16 cellular contexts compared by ENCODE assay signal in the genomic region with DNA sequence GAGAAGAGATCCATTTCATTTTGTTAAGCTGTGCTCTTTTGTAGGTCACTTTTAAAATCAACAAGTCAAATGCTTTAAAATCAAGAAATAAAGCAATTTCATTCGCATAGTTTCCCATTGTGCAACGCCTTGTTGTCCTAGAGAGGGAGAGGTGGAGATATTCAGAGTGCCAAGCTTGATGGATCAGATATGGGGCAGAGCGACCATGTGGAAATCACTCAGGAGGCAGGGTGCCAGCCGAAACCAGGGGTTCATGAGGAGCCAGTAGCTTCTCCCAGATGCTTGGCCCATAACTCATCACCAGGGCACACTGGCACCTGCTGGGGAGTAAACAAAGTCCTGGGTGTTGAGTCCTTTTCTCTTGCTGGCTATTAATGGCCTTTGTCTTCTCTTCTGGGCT. TPM values are rescaled to one million over a fixed set of nuclear protein-coding genes. Genes with fewer than 3 reads are reported as not detected.
DNase-seq lines count a peak whose midpoint lies in the region; ATAC-seq and TF ChIP-seq lines count a peak whose summit lies in the region.
"Had no signal": no experiment of that assay in that cellular context is flagged by ENCODE, and none has a peak within 500 bp of the region (broad histone marks: within the 10 kb centered on the region; RNA-seq: fewer than 3 reads in every experiment).

No MANE protein-coding gene starts in this region.

- no peak overlapping the region for H2BK5ac ChIP-seq in neuronal stem cell (ENCODE audit: low read length)

- H3K14ac ChIP-seq in neuronal stem cell (ENCODE audit: low read length), result no peak overlapping the region

- H2AFZ ChIP-seq in neuronal stem cell (ENCODE audit: low read length), result peak overlapping the region; percentile 62

- no peaks in the 10 kb centered on the region for H3K9me3 ChIP-seq in SK-N-MC (ENCODE audit: low read depth, low read length)
- H3K9me3 ChIP-seq in esophagus muscularis mucosa, result no peaks in the 10 kb centered on the region
- H3K9me3 ChIP-seq in neuronal stem cell (replicated peaks in 1 of 2; ENCODE audit: control insufficient read depth in 2 of 2, insufficient read depth in 1 of 2, low read depth in 1 of 2, low read length in 2 of 2), result no peaks in the 10 kb centered on the region
- H3K9me3 ChIP-seq in vagina, result no peaks in the 10 kb centered on the region
- H3K9me3 ChIP-seq in Caco-2, result no peaks in the 10 kb centered on the region
- H3K9me3 ChIP-seq: BE2C, thoracic aorta had no signal

- no peaks in the 10 kb centered on the region for H3K36me3 Mint-ChIP-seq in Caco-2 (ENCODE audit: insufficient read depth, unreplicated experiment)

- CTCF ChIA-PET in Caco-2 (lab: Charles Lee), result no interaction called here

- no peak overlapping the region for H2BK15ac ChIP-seq in neuronal stem cell (ENCODE audit: low read length)

- no peak for DNase-seq in SK-N-MC (ENCODE audit: low read depth, low spot score)
- no peak for DNase-seq in esophagus muscularis mucosa (ENCODE audit: extremely low spot score)
- DNase-seq in neuronal stem cell (ENCODE audit: low spot score), result no peak
- DNase-seq in vagina (ENCODE audit: extremely low spot score in 2 of 2), result no peak
- DNase-seq in Caco-2, result no peak
- DNase-seq: activated CD4-positive, alpha-beta T cell treated with anti-CD3 and anti-CD28 coated beads, Interleukin-2, amount 10 ng/mL, durations not matched to agents 7 days and 5 days; activated naive CD8-positive, alpha-beta T cell treated with anti-CD3 and anti-CD28 coated beads, Interleukin-2, amount 50 U/mL, for 24 hours; BE2C; Calu3; mesenchymal stem cell; naive thymus-derived CD8-positive, alpha-beta T cell had no signal

- 86% methylated on average over 4 of the region's 4 CpGs for WGBS in esophagus muscularis mucosa
- no CpG with 5 or more reads among the region's 4 CpGs for WGBS in neuronal stem cell (ENCODE audit: extremely low coverage in 2 of 2, insufficient read length in 2 of 2, insufficient replicate concordance in 1 of 2), 2 donors

- no peak overlapping the region for H3K27ac Mint-ChIP-seq in Caco-2 (ENCODE audit: unreplicated experiment)
- H3K27ac Mint-ChIP-seq: activated CD4-positive, alpha-beta T cell treated with anti-CD3 and anti-CD28 coated beads, Interleukin-2, amount 10 ng/mL, durations not matched to agents 7 days and 5 days; activated naive CD8-positive, alpha-beta T cell treated with anti-CD3 and anti-CD28 coated beads, Interleukin-2, amount 50 U/mL, for 24 hours; activated T-helper 2 cell treated with anti-CD3 and anti-CD28 coated beads, Interferon-gamma antibody, Interleukin-2, Interleukin-4, amounts not matched to agents 10 μg/mL and 5 μg/mL and 100 μg/mL, durations not matched to agents 14 hours and 24 hours and 36 hours; naive thymus-derived CD8-positive, alpha-beta T cell had no signal

- no peak overlapping the region for H3K23ac ChIP-seq in neuronal stem cell (ENCODE audit: low read depth, low read length, poor library complexity)

- H3K27me3 ChIP-seq in esophagus muscularis mucosa (no peaks in the 10 kb centered on the region), neuronal stem cell (ENCODE audit: control insufficient read depth in 3 of 3, insufficient read depth in 3 of 3, low read depth in 1 of 3, low read length in 3 of 3) (peaks cover 0 to 5% (median 0%) of the 10 kb centered on the region in 3 experiments), vagina (no peaks in the 10 kb centered on the region), Caco-2 (replicated peaks; ENCODE audit: control insufficient read depth, insufficient read depth, low read length) (no peaks in the 10 kb centered on the region)
- H3K27me3 ChIP-seq: BE2C, cardiac muscle cell had no signal

- H3K4me3 Mint-ChIP-seq in Caco-2 (ENCODE audit: unreplicated experiment), result no peak overlapping the region
- H3K4me3 Mint-ChIP-seq: activated CD4-positive, alpha-beta T cell treated with anti-CD3 and anti-CD28 coated beads, Interleukin-2, amount 10 ng/mL, durations not matched to agents 7 days and 5 days; activated naive CD8-positive, alpha-beta T cell treated with anti-CD3 and anti-CD28 coated beads, Interleukin-2, amount 50 U/mL, for 24 hours; naive thymus-derived CD8-positive, alpha-beta T cell had no signal

- TF ChIP-seq CTCF in esophagus muscularis mucosa (IDR thresholded peaks at IDR 0.05), result no peak
- TF ChIP-seq CTCF in vagina (IDR thresholded peaks at IDR 0.05), result no peak
- TF ChIP-seq CTCF in Caco-2 (IDR thresholded peaks at IDR 0.05; ENCODE audit: insufficient read depth in 1 of 2, low read depth in 1 of 2, low read length in 1 of 2, severe bottlenecking in 1 of 2, unreplicated experiment in 1 of 2), result no peak

- H3K18ac ChIP-seq in neuronal stem cell (ENCODE audit: low read length), result no peak overlapping the region

- intact Hi-C loops in esophagus muscularis mucosa (cut with DNase I) (no loop called here), vagina (cut with DNase I) (no loop called here), Caco-2 (cut with micrococcal nuclease; ENCODE audit: unreplicated experiment) (no loop called here)

- H3K36me3 ChIP-seq in SK-N-MC (ENCODE audit: insufficient read depth, low read length) (no peaks in the 10 kb centered on the region), esophagus muscularis mucosa (no peaks in the 10 kb centered on the region), neuronal stem cell (replicated peaks in 1 of 2; ENCODE audit: control insufficient read depth in 2 of 2, insufficient read depth in 2 of 2, low read length in 2 of 2) (no peaks in the 10 kb centered on the region), vagina (no peaks in the 10 kb centered on the region), Caco-2 (ENCODE audit: control insufficient read depth, insufficient read depth, low read length) (no peaks in the 10 kb centered on the region)
- H3K36me3 ChIP-seq: BE2C, cardiac muscle cell, thoracic aorta had no signal

- peaks cover 5 to 12% (median 11%) of the 10 kb centered on the region in 4 donors for H3K4me1 ChIP-seq in esophagus muscularis mucosa
- H3K4me1 ChIP-seq in neuronal stem cell (ENCODE audit: control insufficient read depth in 2 of 2, insufficient read depth in 1 of 2, low read depth in 1 of 2, low read length in 2 of 2), result peaks cover 0 to 2% of the 10 kb centered on the region in 2 donors
- peaks cover 15% of the 10 kb centered on the region for H3K4me1 ChIP-seq in vagina
- no peaks in the 10 kb centered on the region for H3K4me1 ChIP-seq in Caco-2

- no peak overlapping the region for H2AK5ac ChIP-seq in neuronal stem cell (ENCODE audit: low read depth, low read length)

- H3K4me1 Mint-ChIP-seq in Caco-2 (ENCODE audit: low read depth, unreplicated experiment), result no peaks in the 10 kb centered on the region
- H3K4me1 Mint-ChIP-seq: activated CD4-positive, alpha-beta T cell treated with anti-CD3 and anti-CD28 coated beads, Interleukin-2, amount 10 ng/mL, durations not matched to agents 7 days and 5 days; activated naive CD8-positive, alpha-beta T cell treated with anti-CD3 and anti-CD28 coated beads, Interleukin-2, amount 50 U/mL, for 24 hours; naive thymus-derived CD8-positive, alpha-beta T cell had no signal

- TF ChIP-seq EP300 in esophagus muscularis mucosa (IDR thresholded peaks at IDR 0.05), result no peak

- H3K4me3 ChIP-seq in SK-N-MC, result peak overlapping the region; percentile 49
- H3K4me3 ChIP-seq in esophagus muscularis mucosa, result no peak overlapping the region
- H3K4me3 ChIP-seq in neuronal stem cell (ENCODE audit: low read length in 2 of 2), result no peak overlapping the region
- no peak overlapping the region for H3K4me3 ChIP-seq in vagina
- H3K4me3 ChIP-seq in Caco-2 (ENCODE audit: low read depth, low read length), result no peak overlapping the region
- H3K4me3 ChIP-seq: cardiac muscle cell, thoracic aorta had no signal

- no peaks in the 10 kb centered on the region for H3K79me1 ChIP-seq in neuronal stem cell (ENCODE audit: low read depth, low read length)

- H3K27me3 Mint-ChIP-seq in Caco-2 (ENCODE audit: insufficient read depth, unreplicated experiment), result no peaks in the 10 kb centered on the region

- H2BK120ac ChIP-seq in neuronal stem cell (ENCODE audit: low read depth, low read length), result no peak overlapping the region

- H2BK12ac ChIP-seq in neuronal stem cell (ENCODE audit: low read length), result no peak overlapping the region

- no peak overlapping the region for H3K9ac ChIP-seq in SK-N-MC (ENCODE audit: insufficient read length)
- H3K9ac ChIP-seq in neuronal stem cell (ENCODE audit: low read depth, low read length, poor library complexity), result no peak overlapping the region

- H3K27ac ChIP-seq in SK-N-MC (no peak overlapping the region), esophagus muscularis mucosa (replicated peaks in 1 of 4) (peak overlapping the region in 3 of 4 donors; percentile 31 to 48 (median 39)), neuronal stem cell (replicated peaks; ENCODE audit: low read length) (no peak overlapping the region), vagina (peak overlapping the region; percentile 37)
- H3K27ac ChIP-seq: cardiac muscle cell, thoracic aorta had no signal

- no peaks in the 10 kb centered on the region for H3K9me3 Mint-ChIP-seq in Caco-2 (ENCODE audit: unreplicated experiment)
- H3K9me3 Mint-ChIP-seq: activated CD4-positive, alpha-beta T cell treated with anti-CD3 and anti-CD28 coated beads, Interleukin-2, amount 10 ng/mL, durations not matched to agents 7 days and 5 days; activated naive CD8-positive, alpha-beta T cell treated with anti-CD3 and anti-CD28 coated beads, Interleukin-2, amount 50 U/mL, for 24 hours; activated T-helper 2 cell treated with anti-CD3 and anti-CD28 coated beads, Interferon-gamma antibody, Interleukin-2, Interleukin-4, amounts not matched to agents 10 μg/mL and 5 μg/mL and 100 μg/mL, durations not matched to agents 14 hours and 24 hours and 36 hours; naive thymus-derived CD8-positive, alpha-beta T cell had no signal

- no TSS peak for BruUV-seq in Caco-2 (replicated peaks; lab: Mats Ljungman, UMichigan)

- no peak overlapping the region for H4K8ac ChIP-seq in neuronal stem cell (ENCODE audit: low read depth, low read length)

- ATAC-seq in GM21526 (IDR thresholded peaks at IDR 0.05; ENCODE audit: low FRiP score, unreplicated experiment), result no peak
- no peak for ATAC-seq in HG03457 (IDR thresholded peaks at IDR 0.05; ENCODE audit: unreplicated experiment)
- ATAC-seq: activated naive CD8-positive, alpha-beta T cell treated with anti-CD3 and anti-CD28 coated beads, Interleukin-2, amount 50 U/mL, for 24 hours; naive thymus-derived CD8-positive, alpha-beta T cell had no signal

- POLR2A ChIA-PET in Caco-2 (lab: Charles Lee), result no interaction called here

- TF ChIP-seq POLR2A in esophagus muscularis mucosa (IDR thresholded peaks at IDR 0.05; ENCODE audit: low read depth) (no peak), vagina (IDR thresholded peaks at IDR 0.05) (no peak)

- H4K91ac ChIP-seq in neuronal stem cell (ENCODE audit: low read depth, low read length, poor library complexity), result no peak overlapping the region

- H3K4me2 ChIP-seq in neuronal stem cell (ENCODE audit: insufficient read depth, low read length, poor library complexity, severe bottlenecking), result no peak overlapping the region

- no peak overlapping the region for H3K4ac ChIP-seq in neuronal stem cell (ENCODE audit: low read length)

RNA-seq across cellular contexts. Expression of gene ASAP2, which starts 53.0 kb away (rescaled TPM):
- total RNA-seq in esophagus muscularis mucosa, result 10 to 100 TPM; 18.7 to 24.0 (median 21.3) TPM
- 24.8 TPM for polyA plus RNA-seq in neuronal stem cell (2013, experiment 1 of 2)
- polyA plus RNA-seq in neuronal stem cell (2013, experiment 2 of 2), result 26.3 TPM
- 36.3 TPM for total RNA-seq in vagina
- 25.6 and 27.8 TPM in 2 replicates for total RNA-seq in Caco-2 (2022)
- total RNA-seq: naive thymus-derived CD8-positive, alpha-beta T cell had no signal
- polyA plus RNA-seq: naive thymus-derived CD8-positive, alpha-beta T cell had no signal

Comparison
In these comparisons a context has a peak if more than half of its experiments do, and no peak if none do; other contexts are left out.
1. H3K27ac ChIP-seq: peak in esophagus muscularis mucosa (3 of 4) and vagina (single experiment); none in SK-N-MC (single experiment) and neuronal stem cell (single experiment).